In genomic region chr5:150545246-150545645, GRCh38 we compare ENCODE assay signal across 14 cellular contexts.
"Had no signal": no experiment of that assay in that cellular context is flagged by ENCODE, and none has a peak within 500 bp of the region (broad histone marks: within the 10 kb centered on the region; RNA-seq: fewer than 3 reads in every experiment).

No MANE protein-coding gene starts in this region.

- H3K4me1 ChIP-seq: body of pancreas had no signal

- FAIRE-seq: keratinocyte had no signal

- H3K4me1 Mint-ChIP-seq: activated CD4-positive, alpha-beta T cell treated with anti-CD3 and anti-CD28 coated beads, Interleukin-2, amount 10 ng/mL, durations not matched to agents 7 days and 5 days; naive thymus-derived CD4-positive, alpha-beta T cell had no signal

- H3K9me3 Mint-ChIP-seq: activated CD4-positive, alpha-beta T cell treated with anti-CD3 and anti-CD28 coated beads, Interleukin-2, amount 10 ng/mL, durations not matched to agents 7 days and 5 days; activated CD8-positive, alpha-beta T cell treated with anti-CD3 and anti-CD28 coated beads for 36 hours; activated naive CD4-positive, alpha-beta T cell treated with anti-CD3 and anti-CD28 coated beads, Interleukin-2, amount 50 U/mL, for 72 hours; activated T-helper 2 cell treated with anti-CD3 and anti-CD28 coated beads, Interferon-gamma antibody, Interleukin-2, Interleukin-4, amounts not matched to agents 10 μg/mL and 5 μg/mL and 100 μg/mL, durations not matched to agents 14 hours and 24 hours and 36 hours; mesothelial cell of epicardium; naive thymus-derived CD4-positive, alpha-beta T cell; T-helper 1 cell treated with Interleukin-12 subunit alpha and Interleukin-12 subunit beta and Interleukin-4 antibody, amounts not matched to agents 30 μg/mL and 1 μg/mL, for 36 hours had no signal

- H3K27me3 Mint-ChIP-seq: activated CD4-positive, alpha-beta T cell treated with anti-CD3 and anti-CD28 coated beads, Interleukin-2, amount 10 ng/mL, durations not matched to agents 7 days and 5 days; activated CD8-positive, alpha-beta T cell treated with anti-CD3 and anti-CD28 coated beads for 36 hours; naive thymus-derived CD4-positive, alpha-beta T cell had no signal

- H3K36me3 Mint-ChIP-seq: activated naive CD4-positive, alpha-beta T cell treated with anti-CD3 and anti-CD28 coated beads, Interleukin-2, amount 50 U/mL, for 72 hours; naive thymus-derived CD4-positive, alpha-beta T cell had no signal

- H3K27me3 ChIP-seq: body of pancreas, colonic mucosa, gastroesophageal sphincter, right atrium auricular region, thyroid gland, upper lobe of right lung had no signal

- H3K27ac ChIP-seq: body of pancreas, colonic mucosa, right atrium auricular region, upper lobe of right lung had no signal

- H3K4me3 ChIP-seq: body of pancreas, colonic mucosa, gastroesophageal sphincter, right atrium auricular region, thyroid gland, upper lobe of right lung had no signal

- H3K9me3 ChIP-seq: body of pancreas, colonic mucosa, gastroesophageal sphincter, right atrium auricular region, thyroid gland, upper lobe of right lung had no signal

- H3K4me3 Mint-ChIP-seq: activated CD4-positive, alpha-beta T cell treated with anti-CD3 and anti-CD28 coated beads, Interleukin-2, amount 10 ng/mL, durations not matched to agents 7 days and 5 days; activated CD8-positive, alpha-beta T cell treated with anti-CD3 and anti-CD28 coated beads for 36 hours; mesothelial cell of epicardium; naive thymus-derived CD4-positive, alpha-beta T cell; T-helper 1 cell treated with Interleukin-12 subunit alpha and Interleukin-12 subunit beta and Interleukin-4 antibody, amounts not matched to agents 30 μg/mL and 1 μg/mL, for 36 hours had no signal

- H3K27ac Mint-ChIP-seq: activated CD4-positive, alpha-beta T cell treated with anti-CD3 and anti-CD28 coated beads, Interleukin-2, amount 10 ng/mL, durations not matched to agents 7 days and 5 days; activated CD8-positive, alpha-beta T cell treated with anti-CD3 and anti-CD28 coated beads for 36 hours; activated T-helper 2 cell treated with anti-CD3 and anti-CD28 coated beads, Interferon-gamma antibody, Interleukin-2, Interleukin-4, amounts not matched to agents 10 μg/mL and 5 μg/mL and 100 μg/mL, durations not matched to agents 14 hours and 24 hours and 36 hours; mesothelial cell of epicardium; naive thymus-derived CD4-positive, alpha-beta T cell; T-helper 1 cell treated with Interleukin-12 subunit alpha and Interleukin-12 subunit beta and Interleukin-4 antibody, amounts not matched to agents 30 μg/mL and 1 μg/mL, for 36 hours had no signal
